Comparison of ENCODE assay signal across 15 cellular contexts in the genomic region with DNA sequence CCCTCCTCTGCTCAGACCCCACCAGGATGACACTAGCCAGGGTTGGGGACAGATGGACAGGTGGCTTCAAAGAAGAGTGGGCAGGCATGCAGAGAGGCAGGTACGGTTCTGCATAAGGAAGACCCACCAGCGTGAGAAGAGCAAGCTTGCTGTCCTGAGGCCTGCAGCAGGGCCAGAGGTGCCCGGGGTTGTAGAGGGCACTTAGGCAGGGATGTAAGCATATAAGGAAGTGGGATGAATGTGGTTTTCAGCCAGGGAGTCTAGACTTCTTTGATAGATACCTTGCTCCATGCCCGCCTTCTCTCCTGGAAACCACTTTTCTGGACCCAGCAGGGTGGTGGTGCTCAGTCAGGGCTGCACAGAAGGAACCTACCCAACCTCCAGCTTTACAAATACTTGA. TPM values are rescaled to one million over a fixed set of nuclear protein-coding genes. Genes with fewer than 3 reads are reported as not detected.
DNase-seq lines count a peak whose midpoint lies in the region; ATAC-seq and TF ChIP-seq lines count a peak whose summit lies in the region.
"Had no signal": no experiment of that assay in that cellular context is flagged by ENCODE, and none has a peak within 500 bp of the region (broad histone marks: within the 10 kb centered on the region; RNA-seq: fewer than 3 reads in every experiment).

No MANE protein-coding gene starts in this region.

- in situ Hi-C loops in IMR-90 (cut with MboI; ENCODE audit: low sequenced_read_pairs): no loop called here

- H4K5ac ChIP-seq in IMR-90 (ENCODE audit: low read depth, low read length): no peak overlapping the region

- no peak overlapping the region for H2BK15ac ChIP-seq in IMR-90 (ENCODE audit: low read depth, low read length)

- H3K27ac ChIP-seq in IMR-90 (ENCODE audit: insufficient read depth, low read length) (no peak overlapping the region), testis (no peak overlapping the region)
- H3K27ac ChIP-seq: foreskin keratinocyte had no signal

- CTCF ChIA-PET in IMR-90 (lab: Yijun Ruan, JAX): interaction anchor here (0.6 kb wide), 1 partner anchor 82 kb away, joined by 4 read pairs; no protein-coding TSS in a partner anchor

- DNase-seq in COLO668 (lab: John Stamatoyannopoulos, UW; ENCODE audit: unreplicated experiment) (peak; percentile 59), IMR-90 (no peak), immature natural killer cell (no peak), nephron progenitor cell (no peak), EL (no peak), testis (no peak)
- DNase-seq: activated CD4-positive, alpha-beta T cell treated with anti-CD3 and anti-CD28 coated beads for 4 hours; activated T-cell treated with anti-CD3 and anti-CD28 coated beads, Interleukin-2, amount 50 U/mL, for 4 hours; effector CD4-positive, alpha-beta T cell; NCI-H2171 treated with DMSO at 0.1 percent for 48 hours; OCI-M1; stimulated activated naive CD8-positive, alpha-beta T cell treated with anti-CD3 and anti-CD28 coated beads, Interleukin-15, amount 100 ng/mL, for 72 hours; SW 1271 had no signal

- peaks cover 4% of the 10 kb centered on the region for H3K9me1 ChIP-seq in IMR-90 (ENCODE audit: insufficient read depth, low read length)

- no peak overlapping the region for H4K91ac ChIP-seq in IMR-90 (ENCODE audit: insufficient read depth, low read depth, low read length)

- peak overlapping the region; percentile 11; the same call in 1 of the 2 replicates for H3K4ac ChIP-seq in IMR-90 (ENCODE audit: low read depth, low read length)

- H3K36me3 ChIP-seq in IMR-90 (ENCODE audit: control insufficient read depth, insufficient read depth, low read length) (no peaks in the 10 kb centered on the region), testis (ENCODE audit: low read depth, missing control alignments) (no peaks in the 10 kb centered on the region)

- 90% methylated on average over 2 of the region's 4 CpGs; no CpG with 5 or more reads in 1 of the 2 experiments for WGBS in IMR-90 (ENCODE audit: extremely low coverage in 2 of 2, insufficient read length in 1 of 2), 2 experiments
- WGBS in testis, 2 donors: 94 to 95% methylated on average over 4 of the region's 4 CpGs

- H3K79me1 ChIP-seq in IMR-90 (ENCODE audit: low read depth in 1 of 2, low read length in 2 of 2): no peaks in the 10 kb centered on the region

- peaks cover 6 to 11% of the 10 kb centered on the region in 2 donors for H3K4me1 Mint-ChIP-seq in immature natural killer cell
- peaks cover 41% of the 10 kb centered on the region for H3K4me1 Mint-ChIP-seq in nephron progenitor cell

- no peak overlapping the region for H2BK120ac ChIP-seq in IMR-90 (ENCODE audit: low read depth, low read length)

- intact Hi-C loops in IMR-90 (cut with micrococcal nuclease) (no loop called here), testis (cut with DNase I; ENCODE audit: low total_unique reads) (no loop called here)

- H4K20me1 ChIP-seq in IMR-90 (ENCODE audit: insufficient read depth, low read length): no peaks in the 10 kb centered on the region

- H3K4me2 ChIP-seq in IMR-90 (ENCODE audit: low read depth, low read length): no peak overlapping the region

- H3K14ac ChIP-seq in IMR-90 (replicated peaks; ENCODE audit: low read depth, low read length): no peak overlapping the region

- no peak overlapping the region for H3K56ac ChIP-seq in IMR-90 (ENCODE audit: extremely low read depth, insufficient read depth, low read length)

- TF ChIP-seq RAD21 in IMR-90 (IDR thresholded peaks at IDR 0.05; ENCODE audit: low read length): no peak

- POLR2A ChIA-PET in IMR-90 (lab: Charles Lee; ENCODE audit: unreplicated experiment): no interaction called here

- TF ChIP-seq CTCF in IMR-90 (conservative IDR thresholded peaks at IDR 0.05; ENCODE audit: low read depth, low read length) (no peak), nephron progenitor cell (IDR thresholded peaks at IDR 0.05) (no peak), testis (IDR thresholded peaks at IDR 0.05) (no peak)

- H2BK20ac ChIP-seq in IMR-90 (ENCODE audit: low read depth, low read length): 0 out of 2 replicates have a peak overlapping the region, but pooled peaks have one; percentile 5

- H3K27me3 ChIP-seq in IMR-90 (ENCODE audit: control insufficient read depth, insufficient read depth, low read length) (0 out of 2 replicates have a peak, but pooled peaks cover 3% of the 10 kb centered on the region), testis (no peaks in the 10 kb centered on the region)

- peaks cover 6 to 30% (median 7%) of the 10 kb centered on the region in 3 donors for H3K27me3 Mint-ChIP-seq in immature natural killer cell (ENCODE audit: low read depth in 3 of 3)
- peaks cover 22% of the 10 kb centered on the region for H3K27me3 Mint-ChIP-seq in nephron progenitor cell (ENCODE audit: low read depth, poor library complexity)

- H2BK5ac ChIP-seq in IMR-90 (ENCODE audit: low read depth, low read length, poor library complexity, severe bottlenecking): no peak overlapping the region

- no TSS peak for BruUV-seq in IMR-90 (replicated peaks; lab: Mats Ljungman, UMichigan)

- TF ChIP-seq POLR2A in IMR-90 (IDR thresholded peaks at IDR 0.05; ENCODE audit: low read depth, low read length) (no peak), testis (IDR thresholded peaks at IDR 0.05) (no peak)

- H4K8ac ChIP-seq in IMR-90 (ENCODE audit: low read depth in 2 of 2, low read length in 2 of 2): no peak overlapping the region

- H3K9me3 ChIP-seq in IMR-90 (ENCODE audit: control insufficient read depth, insufficient read depth, low read length) (no peaks in the 10 kb centered on the region), testis (no peaks in the 10 kb centered on the region)

- no peak overlapping the region for H3K9ac ChIP-seq in IMR-90 (ENCODE audit: low read depth, low read length)

- H3K27ac Mint-ChIP-seq in immature natural killer cell (no peak overlapping the region), nephron progenitor cell (no peak overlapping the region)
- H3K27ac Mint-ChIP-seq: stimulated activated naive CD8-positive, alpha-beta T cell treated with anti-CD3 and anti-CD28 coated beads, Interleukin-15, amount 100 ng/mL, for 72 hours had no signal

- no peak overlapping the region for H3K4me3 ChIP-seq in IMR-90 (ENCODE audit: insufficient read depth, low read depth, low read length)
- H3K4me3 ChIP-seq in testis: no peak overlapping the region

- no peak overlapping the region for H3K18ac ChIP-seq in IMR-90 (ENCODE audit: low read depth, low read length)

- H3K4me3 Mint-ChIP-seq in immature natural killer cell (peak overlapping the region in 3 of 5 donors; percentile 47 to 57 (median 53)), nephron progenitor cell (peak overlapping the region; percentile 66)
- H3K4me3 Mint-ChIP-seq: activated T-cell treated with anti-CD3 and anti-CD28 coated beads, Interleukin-2, amount 50 U/mL, for 4 hours had no signal

- ATAC-seq in IMR-90 (ENCODE audit: low read depth) (no peak), HG03460 (IDR thresholded peaks at IDR 0.05; ENCODE audit: unreplicated experiment) (no peak)
- ATAC-seq: activated T-cell treated with anti-CD3 and anti-CD28 coated beads, Interleukin-2, amount 50 U/mL, for 4 hours; foreskin keratinocyte; stimulated activated naive CD8-positive, alpha-beta T cell treated with anti-CD3 and anti-CD28 coated beads, Interleukin-15, amount 100 ng/mL, for 72 hours had no signal

- 0 out of 2 replicates have a peak overlapping the region, but pooled peaks have one; percentile 16 for H2AK5ac ChIP-seq in IMR-90 (ENCODE audit: low read depth, low read length)

- H3K9me3 Mint-ChIP-seq in immature natural killer cell (no peaks in the 10 kb centered on the region), nephron progenitor cell (no peaks in the 10 kb centered on the region)
- H3K9me3 Mint-ChIP-seq: activated T-cell treated with anti-CD3 and anti-CD28 coated beads, Interleukin-2, amount 50 U/mL, for 4 hours; stimulated activated naive CD8-positive, alpha-beta T cell treated with anti-CD3 and anti-CD28 coated beads, Interleukin-15, amount 100 ng/mL, for 72 hours had no signal

- no peak overlapping the region for H2AK9ac ChIP-seq in IMR-90 (replicated peaks; ENCODE audit: low read depth, low read length, poor library complexity)

- H3K4me1 ChIP-seq in IMR-90 (ENCODE audit: control insufficient read depth, insufficient read depth, low read length) (peaks cover 12% of the 10 kb centered on the region), testis (peaks cover 14% of the 10 kb centered on the region)

- H3K36me3 Mint-ChIP-seq in immature natural killer cell (no peaks in the 10 kb centered on the region), nephron progenitor cell (ENCODE audit: low read depth) (no peaks in the 10 kb centered on the region)

- dilution Hi-C loops in IMR-90 (cut with HindIII; ENCODE audit: low sequenced_read_pairs, unreplicated experiment): no loop called here

- no peak overlapping the region for H3K23ac ChIP-seq in IMR-90 (ENCODE audit: low read depth, low read length)

- peak overlapping the region; percentile 2 for H2AFZ ChIP-seq in IMR-90 (replicated peaks; ENCODE audit: low read length, poor library complexity)

TF ChIP-seq in IMR-90, 13 proteins besides CTCF, POLR2A, EP300 and RAD21 (continues in another document):
- TF ChIP-seq CHD1 (IDR thresholded peaks at IDR 0.05; ENCODE audit: low read depth, low read length) (no peak), CEBPB (IDR thresholded peaks at IDR 0.05; ENCODE audit: low read depth, low read length) (no peak), RFX5 (IDR thresholded peaks at IDR 0.05; ENCODE audit: low read depth, low read length) (no peak), NFE2L2 (IDR thresholded peaks at IDR 0.05; ENCODE audit: low read depth, low read length) (no peak), MXI1 (IDR thresholded peaks at IDR 0.05; ENCODE audit: borderline replicate concordance, low read depth, low read length) (no peak), MAZ (IDR thresholded peaks at IDR 0.05; ENCODE audit: borderline replicate concordance, low read depth, low read length) (no peak), FOS (IDR thresholded peaks at IDR 0.05; ENCODE audit: low read depth, low read length) (no peak), MAFK (IDR thresholded peaks at IDR 0.05; ENCODE audit: low read depth, low read length) (no peak)
- TF ChIP-seq, protein P1, sequence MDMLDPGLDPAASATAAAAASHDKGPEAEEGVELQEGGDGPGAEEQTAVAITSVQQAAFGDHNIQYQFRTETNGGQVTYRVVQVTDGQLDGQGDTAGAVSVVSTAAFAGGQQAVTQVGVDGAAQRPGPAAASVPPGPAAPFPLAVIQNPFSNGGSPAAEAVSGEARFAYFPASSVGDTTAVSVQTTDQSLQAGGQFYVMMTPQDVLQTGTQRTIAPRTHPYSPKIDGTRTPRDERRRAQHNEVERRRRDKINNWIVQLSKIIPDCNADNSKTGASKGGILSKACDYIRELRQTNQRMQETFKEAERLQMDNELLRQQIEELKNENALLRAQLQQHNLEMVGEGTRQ (IDR thresholded peaks at IDR 0.05; ENCODE audit: low read depth, low read length): no peak

RNA-seq across cellular contexts. Expression of a gene that starts 1.4 kb away (rescaled TPM):
- total RNA-seq in IMR-90 (2012; rRNA removed) (0.28 and 0.72 TPM in 2 replicates), testis (100 to 1,000 TPM in 1 of 2 donors, 10 to 100 TPM in 1; 64.7 to 121 TPM)
- polyA plus RNA-seq in IMR-90 (2012; rRNA removed) (0.62 and 0.79 TPM in 2 replicates), immature natural killer cell (not detected), testis (ENCODE audit: insufficient read depth, low read depth, low replicate concordance) (120 TPM)
- 0.08 and 0.42 TPM in 2 replicates for polyA plus RNA-seq in IMR-90 (2012; cell fraction: cytosol; rRNA removed)
- 0.40 and 0.60 TPM in 2 replicates for polyA plus RNA-seq in IMR-90 (2012; cell fraction: nucleus; rRNA removed; ENCODE audit: low replicate concordance)

Comparison
In these comparisons a context has a peak if more than half of its experiments do, and no peak if none do; other contexts are left out.
1. RNA of a gene that starts 1.4 kb away (polyA plus RNA-seq): 120 TPM in testis (single experiment); 0.08 to 0.79 TPM in IMR-90 and not detected in immature natural killer cell; every median in the first group is over 10 times any median in the second.